ENCODE assay signal across 17 cellular contexts in genomic region chr14:75589896-75590295, GRCh38.
"Had no signal": no experiment of that assay in that cellular context is flagged by ENCODE, and none has a peak within 500 bp of the region (broad histone marks: within the 10 kb centered on the region; RNA-seq: fewer than 3 reads in every experiment).

No MANE protein-coding gene starts in this region.

- H3K27ac ChIP-seq: heart left ventricle, psoas muscle, skin epidermis, suprapubic skin, thyroid gland had no signal

- FAIRE-seq: endometrium, frontal cortex had no signal

- H3K9me3 ChIP-seq: heart left ventricle, psoas muscle, suprapubic skin, thyroid gland had no signal

- ATAC-seq: esophagus mucosa; heart left ventricle; left colon; psoas muscle; sciatic nerve; stimulated activated naive CD8-positive, alpha-beta T cell treated with anti-CD3 and anti-CD28 coated beads, Interleukin-15, Interleukin-2, amounts not matched to agents 100 U/mL and 50 U/mL, for 24 hours had no signal

- DNase-seq: central memory CD4-positive, alpha-beta T cell; cortex of kidney; effector memory CD4-positive, alpha-beta T cell; heart left ventricle; hippocampal formation; left colon; midbrain; psoas muscle; retina; stimulated activated naive CD8-positive, alpha-beta T cell treated with anti-CD3 and anti-CD28 coated beads, Interleukin-15, Interleukin-2, amounts not matched to agents 100 U/mL and 50 U/mL, for 24 hours; thyroid gland had no signal

- H3K4me1 ChIP-seq: suprapubic skin had no signal

- H3K4me3 ChIP-seq: heart left ventricle, psoas muscle, skin epidermis, suprapubic skin, thyroid gland had no signal

- H3K36me3 ChIP-seq: heart left ventricle, suprapubic skin, thyroid gland had no signal

- H3K27me3 ChIP-seq: heart left ventricle, suprapubic skin, thyroid gland had no signal
